ENCODE assay signal across 10 cellular contexts in the genomic region with DNA sequence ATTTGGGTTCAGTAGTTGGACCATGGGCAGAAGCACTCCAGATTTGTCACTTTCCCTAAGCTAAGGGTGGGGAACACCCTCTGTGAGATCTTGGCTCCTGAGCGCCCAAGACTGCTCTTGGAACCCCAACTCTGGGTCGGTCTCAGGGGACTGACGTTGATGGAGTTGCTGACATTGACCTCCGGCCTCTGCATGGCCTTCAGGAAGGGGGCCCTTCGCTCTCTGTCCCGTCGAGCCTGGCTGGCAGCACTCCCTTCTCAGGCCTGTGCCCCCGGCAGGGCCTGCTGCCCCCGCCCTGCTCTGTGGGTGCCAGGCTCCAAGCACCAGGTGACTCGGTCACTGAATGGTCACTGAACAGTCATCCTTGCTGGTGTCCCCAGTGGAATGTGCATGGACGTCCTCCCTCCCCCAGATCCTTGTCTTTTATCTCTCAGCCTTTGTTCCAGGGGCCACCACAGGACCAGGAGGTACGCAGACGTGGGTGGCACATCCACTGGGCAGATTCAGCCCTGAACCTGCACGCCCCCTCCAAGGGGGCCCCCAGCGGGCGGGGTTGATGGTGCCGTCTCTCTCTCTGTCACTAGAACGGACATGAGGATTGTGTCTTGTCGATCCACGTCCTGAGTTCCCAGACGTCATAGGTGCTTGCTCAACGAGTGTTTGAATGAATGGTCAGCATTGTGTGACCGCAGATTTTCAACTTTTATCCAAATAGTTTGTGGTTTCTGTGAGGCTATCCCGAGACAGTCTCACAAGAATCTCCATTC.
DNase-seq lines count a peak whose midpoint lies in the region; ATAC-seq and TF ChIP-seq lines count a peak whose summit lies in the region.
"Had no signal": no experiment of that assay in that cellular context is flagged by ENCODE, and none has a peak within 500 bp of the region (broad histone marks: within the 10 kb centered on the region; RNA-seq: fewer than 3 reads in every experiment).

No MANE protein-coding gene starts in this region.

- H3K36me3 Mint-ChIP-seq in CD4-positive, alpha-beta memory T cell, result peaks cover 26 to 66% of the 10 kb centered on the region in 2 donors

- no peaks in the 10 kb centered on the region for H3K27me3 ChIP-seq in CD4-positive, alpha-beta memory T cell (ENCODE audit: insufficient read depth, low read length)
- H3K27me3 ChIP-seq in SJSA1 (replicated peaks), result no peaks in the 10 kb centered on the region
- H3K27me3 ChIP-seq in effector memory CD4-positive, alpha-beta T cell (replicated peaks; ENCODE audit: control insufficient read depth, insufficient read depth, low read length, poor library complexity, severe bottlenecking), result no peaks in the 10 kb centered on the region
- no peaks in the 10 kb centered on the region for H3K27me3 ChIP-seq in osteoblast (ENCODE audit: insufficient read depth, low read length)

- POLR2A ChIA-PET in CD4-positive, alpha-beta memory T cell (lab: Charles Lee; ENCODE audit: partially characterized antibody), result interaction anchor here (2.1 to 97.0 kb wide), 8 partner anchors 13 to 126 kb away, joined by 12 to 6031 read pairs (median 174); no protein-coding TSS in a partner anchor

- peak overlapping the region; percentile 73 for H3K27ac ChIP-seq in CD4-positive, alpha-beta memory T cell (ENCODE audit: low read depth, low read length)
- H3K27ac ChIP-seq in SJSA1 (peak overlapping the region; percentile 50), osteoblast (ENCODE audit: low read depth, low read length) (peak overlapping the region; percentile 92)
- peak overlapping the region; percentile 85 for H3K27ac ChIP-seq in effector memory CD4-positive, alpha-beta T cell (ENCODE audit: insufficient read depth, low read length, poor library complexity, severe bottlenecking)

- H3K9me3 Mint-ChIP-seq in CD4-positive, alpha-beta memory T cell, result peaks cover 0 to 3% (median 0%) of the 10 kb centered on the region in 8 donors

- no peak overlapping the region for H2AFZ ChIP-seq in osteoblast (ENCODE audit: low read length)

- no peaks in the 10 kb centered on the region for H3K27me3 Mint-ChIP-seq in CD4-positive, alpha-beta memory T cell

- DNase-seq in CD4-positive, alpha-beta memory T cell, result no peak
- peak; percentile 92 to 95 for DNase-seq in SJSA1 (ENCODE audit: low read depth in 1 of 2, low spot score in 2 of 2)
- DNase-seq in effector memory CD4-positive, alpha-beta T cell, result no peak
- peak; percentile 98 for DNase-seq in osteoblast (ENCODE audit: insufficient read length, low spot score, missing footprints)
- no peak for DNase-seq in NCI-H69 (lab: John Stamatoyannopoulos, UW)
- DNase-seq in cerebellum (ENCODE audit: low spot score), result no peak
- no peak for DNase-seq in NK-92 (lab: John Stamatoyannopoulos, UW; ENCODE audit: unreplicated experiment)
- DNase-seq: GDM1, NCI-H146 had no signal

- peaks cover 87% of the 10 kb centered on the region for H4K20me1 ChIP-seq in osteoblast (ENCODE audit: insufficient read depth, low read length)

- intact Hi-C loops in CD4-positive, alpha-beta memory T cell (cut with micrococcal nuclease), result loop anchor here (5.0 kb wide), 2 partner anchors 37 to 53 kb away; no protein-coding TSS in a partner anchor

- H3K36me3 ChIP-seq in CD4-positive, alpha-beta memory T cell (ENCODE audit: insufficient read depth, low read length), result peaks cover 6% of the 10 kb centered on the region
- H3K36me3 ChIP-seq in SJSA1 (peaks cover 22% of the 10 kb centered on the region), osteoblast (ENCODE audit: insufficient read depth, low read length) (peaks cover 5% of the 10 kb centered on the region)
- no peaks in the 10 kb centered on the region for H3K36me3 ChIP-seq in effector memory CD4-positive, alpha-beta T cell (ENCODE audit: control insufficient read depth, insufficient read depth, low read length)

- peak overlapping the region; percentile 81 to 100 (median 98) for H3K27ac Mint-ChIP-seq in CD4-positive, alpha-beta memory T cell

- peak overlapping the region; percentile 94 to 100 for H3K4me3 ChIP-seq in CD4-positive, alpha-beta memory T cell (ENCODE audit: low read length in 2 of 2)
- H3K4me3 ChIP-seq in SJSA1, result no peak overlapping the region
- peak overlapping the region; percentile 91 for H3K4me3 ChIP-seq in effector memory CD4-positive, alpha-beta T cell (ENCODE audit: insufficient read depth, low read depth, low read length, poor library complexity, severe bottlenecking)
- no peak overlapping the region for H3K4me3 ChIP-seq in osteoblast (ENCODE audit: insufficient read depth, low read length)

- peak overlapping the region; percentile 40 for H3K4me2 ChIP-seq in osteoblast (ENCODE audit: insufficient read depth, low read length)

- ATAC-seq in GM18870 (IDR thresholded peaks at IDR 0.05; ENCODE audit: unreplicated experiment), result no peak

- peaks cover 61% of the 10 kb centered on the region for H3K4me1 ChIP-seq in CD4-positive, alpha-beta memory T cell (ENCODE audit: insufficient read depth, low read length)
- H3K4me1 ChIP-seq in SJSA1 (replicated peaks), result peaks cover 77% of the 10 kb centered on the region
- H3K4me1 ChIP-seq in effector memory CD4-positive, alpha-beta T cell (ENCODE audit: control insufficient read depth, insufficient read depth, low read length, poor library complexity, severe bottlenecking), result peaks cover 64% of the 10 kb centered on the region
- H3K4me1 ChIP-seq in osteoblast (ENCODE audit: insufficient read depth, low read length), result peaks cover 58% of the 10 kb centered on the region

- peak overlapping the region; percentile 90 to 100 (median 96) for H3K4me3 Mint-ChIP-seq in CD4-positive, alpha-beta memory T cell

- H3K79me2 ChIP-seq in osteoblast (ENCODE audit: insufficient read depth, low read length), result peaks cover 100% of the 10 kb centered on the region

- CTCF ChIA-PET in CD4-positive, alpha-beta memory T cell (lab: Charles Lee; ENCODE audit: partially characterized antibody), result interaction anchor here (1.3 to 3.9 kb wide), 8 partner anchors 8 to 124 kb away, joined by 3 to 22 read pairs (median 8); no protein-coding TSS in a partner anchor

- TF ChIP-seq CTCF in osteoblast (IDR thresholded peaks at IDR 0.05; ENCODE audit: extremely low read depth, low read depth, low read length), result no peak

- no peaks in the 10 kb centered on the region for H3K9me3 ChIP-seq in CD4-positive, alpha-beta memory T cell (ENCODE audit: control insufficient read depth in 1 of 2, low read length in 2 of 2)
- H3K9me3 ChIP-seq in SJSA1 (replicated peaks) (no peaks in the 10 kb centered on the region), osteoblast (ENCODE audit: low read depth, low read length) (no peaks in the 10 kb centered on the region)
- no peaks in the 10 kb centered on the region for H3K9me3 ChIP-seq in effector memory CD4-positive, alpha-beta T cell (ENCODE audit: control insufficient read depth, low read length)

- peaks cover 21 to 92% (median 46%) of the 10 kb centered on the region in 4 donors for H3K4me1 Mint-ChIP-seq in CD4-positive, alpha-beta memory T cell

Comparison
In these comparisons a context has a peak if more than half of its experiments do, and no peak if none do; other contexts are left out.
1. DNase-seq: peak in SJSA1 (2 of 2) and osteoblast (single experiment); none in CD4-positive, alpha-beta memory T cell (0 of 5), effector memory CD4-positive, alpha-beta T cell (0 of 3), NCI-H69 (single experiment), cerebellum (single experiment) and NK-92 (single experiment).
2. H3K4me3 ChIP-seq: peak in CD4-positive, alpha-beta memory T cell (2 of 2) and effector memory CD4-positive, alpha-beta T cell (single experiment); none in SJSA1 (single experiment) and osteoblast (single experiment).
3. Peak in every context shown above with its lines, with median percentiles within 50 percentile points of each other: H3K27ac ChIP-seq.